Comparison of ENCODE assay signal across 22 cellular contexts in genomic region chr21:14057313-14057712, GRCh38.
A peak's percentile ranks its signal among the peaks of the same experiment; 100 is the strongest.
DNase-seq lines count a peak whose midpoint lies in the region; ATAC-seq, FAIRE-seq and TF ChIP-seq lines count a peak whose summit lies in the region.
"Had no signal": no experiment of that assay in that cellular context is flagged by ENCODE, and none has a peak within 500 bp of the region (broad histone marks: within the 10 kb centered on the region; RNA-seq: fewer than 3 reads in every experiment).

No MANE protein-coding gene starts in this region.

- H3K27me3 ChIP-seq in mammary epithelial cell (ENCODE audit: insufficient read depth, low read length) (no peaks in the 10 kb centered on the region), RWPE2 (ENCODE audit: insufficient read depth, poor library complexity, severe bottlenecking) (no peaks in the 10 kb centered on the region), sigmoid colon (no peaks in the 10 kb centered on the region)
- H3K27me3 ChIP-seq: MG63 had no signal

- CTCF ChIA-PET in MCF 10A (lab: Yijun Ruan, JAX), result no interaction called here
- CTCF ChIA-PET in mammary epithelial cell (lab: Charles Lee; ENCODE audit: low non-redundant PET), result no interaction called here

- H3K4me3 Mint-ChIP-seq in MCF 10A (ENCODE audit: unreplicated experiment), result no peak overlapping the region
- H3K4me3 Mint-ChIP-seq: CD8-positive, alpha-beta memory T cell had no signal

- H4K20me1 ChIP-seq in mammary epithelial cell (ENCODE audit: insufficient read depth, low read length), result no peaks in the 10 kb centered on the region

- no peak for FAIRE-seq in kidney (lab: Jason Lieb, UNC)

- POLR2A ChIA-PET in MCF 10A (lab: Yijun Ruan, JAX), result no interaction called here

- no CpG with 5 or more reads among the region's 4 CpGs for WGBS in mammary epithelial cell (ENCODE audit: low coverage, missing lambda C conversion rate)
- 74 to 98% methylated on average over 4 of the region's 4 CpGs for WGBS in sigmoid colon, 2 donors

- H2AFZ ChIP-seq in mammary epithelial cell (ENCODE audit: low read depth, low read length), result no peak overlapping the region

- in situ Hi-C loops in mammary epithelial cell (cut with MboI; ENCODE audit: low sequenced_read_pairs in 2 of 2), result no loop called here

- H3K4me1 ChIP-seq in mammary epithelial cell (ENCODE audit: insufficient read depth, low read length), result peaks cover 14% of the 10 kb centered on the region
- H3K4me1 ChIP-seq in RWPE2 (ENCODE audit: insufficient read depth, poor library complexity, severe bottlenecking), result no peaks in the 10 kb centered on the region
- no peaks in the 10 kb centered on the region for H3K4me1 ChIP-seq in kidney (ENCODE audit: control insufficient read depth in 1 of 2, insufficient read depth in 1 of 2, low read depth in 1 of 2, low read length in 2 of 2)
- peaks cover 0 to 46% (median 39%) of the 10 kb centered on the region in 4 donors for H3K4me1 ChIP-seq in sigmoid colon

- BruUV-seq in MCF 10A (replicated peaks; lab: Mats Ljungman, UMichigan) (no TSS peak), mammary epithelial cell (replicated peaks; lab: Mats Ljungman, UMichigan) (no TSS peak)

- H3K9me3 ChIP-seq in mammary epithelial cell (replicated peaks; ENCODE audit: insufficient read depth, low read length) (no peaks in the 10 kb centered on the region), RWPE2 (ENCODE audit: severe bottlenecking) (no peaks in the 10 kb centered on the region), kidney (ENCODE audit: control insufficient read depth in 1 of 2, low read length in 2 of 2) (no peaks in the 10 kb centered on the region), sigmoid colon (no peaks in the 10 kb centered on the region)
- H3K9me3 ChIP-seq: MG63 had no signal

- H3K36me3 ChIP-seq in mammary epithelial cell (ENCODE audit: insufficient read depth, low read length) (no peaks in the 10 kb centered on the region), RWPE2 (ENCODE audit: low read depth) (no peaks in the 10 kb centered on the region), kidney (ENCODE audit: control insufficient read depth in 1 of 2, insufficient read depth in 2 of 2, low read length in 2 of 2) (no peaks in the 10 kb centered on the region), sigmoid colon (no peaks in the 10 kb centered on the region)

- H3K27ac Mint-ChIP-seq in MCF 10A (ENCODE audit: low read depth, unreplicated experiment), result peak overlapping the region; percentile 92

- no peaks in the 10 kb centered on the region for H3K27me3 Mint-ChIP-seq in MCF 10A (ENCODE audit: insufficient read depth, unreplicated experiment)
- H3K27me3 Mint-ChIP-seq: CD8-positive, alpha-beta memory T cell had no signal

- TF ChIP-seq CTCF in MCF 10A (IDR thresholded peaks at IDR 0.05; ENCODE audit: unreplicated experiment) (no peak), mammary epithelial cell (conservative IDR thresholded peaks at IDR 0.05 in 1 of 2, IDR thresholded peaks at IDR 0.05 in 1 of 2; ENCODE audit: extremely low read depth in 1 of 2, insufficient read depth in 1 of 2, low read depth in 1 of 2, low read length in 2 of 2) (no peak), RWPE2 (IDR thresholded peaks at IDR 0.05; ENCODE audit: poor library complexity, severe bottlenecking) (no peak), kidney (IDR thresholded peaks at IDR 0.05; ENCODE audit: borderline replicate concordance, extremely low read depth, insufficient read depth) (no peak), sigmoid colon (IDR thresholded peaks at IDR 0.05) (no peak)

- ATAC-seq in RWPE2 (ENCODE audit: low read depth) (no peak), GM19452 (IDR thresholded peaks at IDR 0.05; ENCODE audit: unreplicated experiment) (no peak)

- no peak for TF ChIP-seq POLR2A in sigmoid colon (IDR thresholded peaks at IDR 0.05)

- no peak overlapping the region for H3K4me3 ChIP-seq in mammary epithelial cell (replicated peaks in 1 of 3; ENCODE audit: insufficient read depth in 1 of 3, low read depth in 2 of 3, low read length in 3 of 3)
- H3K4me3 ChIP-seq in RWPE2 (ENCODE audit: severe bottlenecking), result no peak overlapping the region
- no peak overlapping the region for H3K4me3 ChIP-seq in kidney (ENCODE audit: low read length in 2 of 2)
- H3K4me3 ChIP-seq in sigmoid colon, result no peak overlapping the region
- H3K4me3 ChIP-seq: MG63 had no signal

- H3K4me2 ChIP-seq in mammary epithelial cell (ENCODE audit: insufficient read depth, low read depth, low read length), result no peak overlapping the region

- H3K9me3 Mint-ChIP-seq in MCF 10A (ENCODE audit: unreplicated experiment), result no peaks in the 10 kb centered on the region
- H3K9me3 Mint-ChIP-seq: CD8-positive, alpha-beta memory T cell had no signal

- H3K4me1 Mint-ChIP-seq in MCF 10A (ENCODE audit: insufficient read depth, unreplicated experiment), result peaks cover 9% of the 10 kb centered on the region
- H3K4me1 Mint-ChIP-seq: CD8-positive, alpha-beta memory T cell had no signal

- no peak for DNase-seq in MCF 10A (ENCODE audit: unreplicated experiment)
- no peak for DNase-seq in mammary epithelial cell
- no peak for DNase-seq in RWPE2 (ENCODE audit: low spot score)
- DNase-seq in kidney, result peak; percentile 55
- no peak for DNase-seq in sigmoid colon
- no peak for DNase-seq in NCI-H748 (lab: John Stamatoyannopoulos, UW; ENCODE audit: unreplicated experiment)
- DNase-seq in NOMO-1 (lab: John Stamatoyannopoulos, UW; ENCODE audit: unreplicated experiment in 2 of 2), result no peak
- DNase-seq: 8988T; AML-193; C1 segment of cervical spinal cord; CD8-positive, alpha-beta memory T cell; DMS53; GDM1; Kasumi-1; NCI-H1048; NCI-H1436; NCI-H187 treated with DMSO at 0.1 percent for 48 hours; NCI-H2227 treated with DMSO at 0.1 percent for 48 hours; NCI-H510A; NCI-H748 treated with DMSO at 0.1 percent for 48 hours had no signal

- H3K79me2 ChIP-seq in mammary epithelial cell (ENCODE audit: insufficient read depth, low read length), result peaks cover 18% of the 10 kb centered on the region

- H3K36me3 Mint-ChIP-seq in MCF 10A (ENCODE audit: insufficient read depth, unreplicated experiment), result no peaks in the 10 kb centered on the region
- H3K36me3 Mint-ChIP-seq: CD8-positive, alpha-beta memory T cell had no signal

- intact Hi-C loops in MCF 10A (cut with micrococcal nuclease), result no loop called here
- intact Hi-C loops in mammary epithelial cell (cut with micrococcal nuclease), result no loop called here
- intact Hi-C loops in kidney (cut with DNase I), result no loop called here
- intact Hi-C loops in sigmoid colon (cut with DNase I), result no loop called here

- no peak overlapping the region for H3K27ac ChIP-seq in mammary epithelial cell (ENCODE audit: insufficient read depth, low read depth, low read length)
- H3K27ac ChIP-seq in RWPE2 (ENCODE audit: poor library complexity, severe bottlenecking), result peak overlapping the region; percentile 20
- no peak overlapping the region for H3K27ac ChIP-seq in kidney (ENCODE audit: low read depth in 2 of 2, low read length in 2 of 2)
- peak overlapping the region in 3 of 4 donors; percentile 23 to 53 (median 29) for H3K27ac ChIP-seq in sigmoid colon

- H3K9ac ChIP-seq in mammary epithelial cell (ENCODE audit: insufficient read depth, low read length) (no peak overlapping the region), kidney (ENCODE audit: low read length in 2 of 2) (no peak overlapping the region)

- no peak for TF ChIP-seq EP300 in sigmoid colon (IDR thresholded peaks at IDR 0.05)

- dilution Hi-C loops in mammary epithelial cell (cut with HindIII; ENCODE audit: low sequenced_read_pairs), result no loop called here

Comparison
In these comparisons a context has a peak if more than half of its experiments do, and no peak if none do; other contexts are left out.
1. H3K27ac ChIP-seq: peak in RWPE2 (single experiment) and sigmoid colon (3 of 4); none in mammary epithelial cell (single experiment) and kidney (0 of 2).